20 cellular contexts compared by ENCODE assay signal in genomic region chr7:7695418-7695817, GRCh38. TPM values are rescaled to one million over a fixed set of nuclear protein-coding genes. Genes with fewer than 3 reads are reported as not detected.
A peak's percentile ranks its signal among the peaks of the same experiment; 100 is the strongest.
DNase-seq lines count a peak whose midpoint lies in the region; ATAC-seq, FAIRE-seq and TF ChIP-seq lines count a peak whose summit lies in the region.
"Had no signal": no experiment of that assay in that cellular context is flagged by ENCODE, and none has a peak within 500 bp of the region (broad histone marks: within the 10 kb centered on the region; RNA-seq: fewer than 3 reads in every experiment).

No MANE protein-coding gene starts in this region.

- WGBS in stomach, 5 donors: 29 to 54% (median 39%) methylated on average over 2 of the region's 2 CpGs

- FAIRE-seq in HTR-8/SVneo (lab: Jason Lieb, UNC): peak; percentile 85
- FAIRE-seq: RCC 7860 had no signal

- intact Hi-C loops in stomach (cut with DNase I; ENCODE audit: low total_unique reads): no loop called here

- H3K36me3 ChIP-seq in stomach: no peaks in the 10 kb centered on the region
- H3K36me3 ChIP-seq: brain microvascular endothelial cell, neutrophil had no signal

- H3K27me3 ChIP-seq in stomach: no peaks in the 10 kb centered on the region
- H3K27me3 ChIP-seq: brain microvascular endothelial cell, foreskin keratinocyte, neutrophil had no signal

- peak overlapping the region in 4 of 5 donors; percentile 15 to 59 (median 48) for H3K27ac ChIP-seq in stomach
- H3K27ac ChIP-seq: brain microvascular endothelial cell, foreskin keratinocyte, neutrophil had no signal

- no peak for TF ChIP-seq EP300 in stomach (IDR thresholded peaks at IDR 0.05)

- TF ChIP-seq POLR2A in stomach (IDR thresholded peaks at IDR 0.05): no peak

- H3K4me3 ChIP-seq in choroid plexus epithelial cell (ENCODE audit: low read depth, low read length) (no peak overlapping the region), stomach (no peak overlapping the region)

- DNase-seq in HTR-8/SVneo (ENCODE audit: insufficient read length, low spot score) (no peak), choroid plexus epithelial cell (ENCODE audit: low read depth) (peak; percentile 49), medulla oblongata (ENCODE audit: extremely low spot score) (peak; percentile 60), stomach (no peak), NCI-H1105 (lab: John Stamatoyannopoulos, UW) (no peak)
- DNase-seq: activated CD4-positive, alpha-beta T cell treated with anti-CD3 and anti-CD28 coated beads for 1 hour; brain microvascular endothelial cell; DMS153; foreskin keratinocyte; HCEC 1CT; KG1; left colon; NCI-H2029; stimulated activated CD4-positive, alpha-beta T cell treated with anti-CD3 and anti-CD28 coated beads, Interleukin-4, amount 100 ng/mL, for 1 hour; T1000 had no signal

- peaks cover 7 to 62% (median 38%) of the 10 kb centered on the region in 4 donors for H3K4me1 ChIP-seq in stomach

- ATAC-seq in GM21526 (IDR thresholded peaks at IDR 0.05; ENCODE audit: low FRiP score, unreplicated experiment): no peak
- no peak for ATAC-seq in GM21515 (IDR thresholded peaks at IDR 0.05; ENCODE audit: unreplicated experiment)
- ATAC-seq in HG03432 (IDR thresholded peaks at IDR 0.05; ENCODE audit: unreplicated experiment): no peak
- ATAC-seq: foreskin keratinocyte, left colon had no signal

- no peaks in the 10 kb centered on the region for H3K9me3 ChIP-seq in stomach
- H3K9me3 ChIP-seq: neutrophil had no signal

- TF ChIP-seq CTCF in choroid plexus epithelial cell (conservative IDR thresholded peaks at IDR 0.05; ENCODE audit: low read depth, low read length) (no peak), stomach (IDR thresholded peaks at IDR 0.05) (no peak)

RNA-seq across cellular contexts. Expression of gene RPA3, which starts 23.0 kb away (rescaled TPM):
- 10 to 100 TPM in 3 of 5 donors, 1 to 10 TPM in 1, not detected in 1; 6.7 to 44.9 (median 20.8) TPM for total RNA-seq in stomach
- 10 to 100 TPM; 28.7 to 39.1 (median 33.0) TPM for polyA plus RNA-seq in stomach

RNA-seq across cellular contexts. Expression of gene UMAD1, which starts 54.9 kb away (rescaled TPM):
- 100 to 1,000 TPM in 1 of 5 donors, 10 to 100 TPM in 4; 22.0 to 175 (median 37.9) TPM for total RNA-seq in stomach
- 10 to 100 TPM in 2 of 3 donors, 1 to 10 TPM in 1; 7.8 to 43.4 (median 21.5) TPM for polyA plus RNA-seq in stomach

Comparison
In these comparisons a context has a peak if more than half of its experiments do, and no peak if none do; other contexts are left out.
1. DNase-seq: peak in choroid plexus epithelial cell (single experiment) and medulla oblongata (single experiment); none in HTR-8/SVneo (single experiment), stomach (single experiment) and NCI-H1105 (single experiment).